In genomic region chr3:59772416-59773408, GRCh38 we compare ENCODE assay signal across 10 cellular contexts.
DNase-seq lines count a peak whose midpoint lies in the region; ATAC-seq and TF ChIP-seq lines count a peak whose summit lies in the region.
"Had no signal": no experiment of that assay in that cellular context is flagged by ENCODE, and none has a peak within 500 bp of the region (broad histone marks: within the 10 kb centered on the region; RNA-seq: fewer than 3 reads in every experiment).

No MANE protein-coding gene starts in this region.

- no peak overlapping the region for H3K27ac Mint-ChIP-seq in progenitor cell of endocrine pancreas
- H3K27ac Mint-ChIP-seq: activated B cell treated with CpG ODN at 0.5 μM for 24 hours had no signal

- H3K4me2 ChIP-seq in hepatocyte: no peak overlapping the region

- H3K4me3 ChIP-seq in hepatocyte: no peak overlapping the region

- H3K36me3 Mint-ChIP-seq in progenitor cell of endocrine pancreas (ENCODE audit: insufficient read depth): no peaks in the 10 kb centered on the region

- H3K9me2 ChIP-seq in hepatocyte (replicated peaks; ENCODE audit: insufficient read depth): no peaks in the 10 kb centered on the region

- no peaks in the 10 kb centered on the region for H3K79me2 ChIP-seq in hepatocyte

- WGBS in hepatocyte (ENCODE audit: low lambda C conversion rate, missing lambda C conversion rate): 80% methylated on average over 12 of the region's 12 CpGs

- no peaks in the 10 kb centered on the region for H3K9me3 ChIP-seq in hepatocyte (ENCODE audit: low read depth)

- no peak overlapping the region for H2AFZ ChIP-seq in hepatocyte

- peaks cover 5% of the 10 kb centered on the region for H3K4me1 Mint-ChIP-seq in progenitor cell of endocrine pancreas (ENCODE audit: low read depth)

- H3K27me3 ChIP-seq in hepatocyte: no peaks in the 10 kb centered on the region

- H3K27me3 Mint-ChIP-seq in progenitor cell of endocrine pancreas: no peaks in the 10 kb centered on the region
- H3K27me3 Mint-ChIP-seq: activated B cell treated with CpG ODN at 0.5 μM for 24 hours had no signal

- no peak overlapping the region for H3K4me3 Mint-ChIP-seq in progenitor cell of endocrine pancreas (ENCODE audit: low read depth)
- H3K4me3 Mint-ChIP-seq: activated B cell treated with CpG ODN at 0.5 μM for 24 hours had no signal

- H3K4me1 ChIP-seq in hepatocyte (ENCODE audit: insufficient read depth): peaks cover 11% of the 10 kb centered on the region

- no peaks in the 10 kb centered on the region for H3K36me3 ChIP-seq in hepatocyte (replicated peaks; ENCODE audit: insufficient read depth, low read depth)

- DNase-seq in AML-193 (lab: John Stamatoyannopoulos, UW) (peak; percentile 55 to 71), KG1 (lab: John Stamatoyannopoulos, UW) (peak; percentile 30), hepatocyte (ENCODE audit: low spot score) (no peak), NCI-H748 (lab: John Stamatoyannopoulos, UW; ENCODE audit: unreplicated experiment) (no peak), progenitor cell of endocrine pancreas (ENCODE audit: low spot score, unreplicated experiment) (no peak), SK-N-DZ (ENCODE audit: low spot score) (no peak)
- peak; percentile 33 for DNase-seq in activated CD8-positive, alpha-beta memory T cell treated with anti-CD3 and anti-CD28 coated beads, Interleukin-2, amount 50 U/mL, for 4 hours
- DNase-seq: activated B cell treated with CpG ODN at 0.5 μM for 24 hours, NCI-H526 had no signal

- no peaks in the 10 kb centered on the region for H4K20me1 ChIP-seq in hepatocyte (ENCODE audit: insufficient read depth, poor library complexity, severe bottlenecking)

- TF ChIP-seq CTCF in hepatocyte (IDR thresholded peaks at IDR 0.05; ENCODE audit: poor library complexity): no peak
- no peak for TF ChIP-seq CTCF in progenitor cell of endocrine pancreas (IDR thresholded peaks at IDR 0.05; ENCODE audit: unreplicated experiment)

- H3K27ac ChIP-seq in hepatocyte: peak overlapping the region; percentile 72

- no peak for ATAC-seq in HG03457 (IDR thresholded peaks at IDR 0.05; ENCODE audit: unreplicated experiment)

- no peaks in the 10 kb centered on the region for H3K9me3 Mint-ChIP-seq in progenitor cell of endocrine pancreas (ENCODE audit: low read depth)
- H3K9me3 Mint-ChIP-seq: activated B cell treated with CpG ODN at 0.5 μM for 24 hours had no signal

Comparison
In these comparisons a context has a peak if more than half of its experiments do, and no peak if none do; other contexts are left out.
1. DNase-seq: peak in AML-193 (2 of 2), KG1 (single experiment) and activated CD8-positive, alpha-beta memory T cell treated with anti-CD3 and anti-CD28 coated beads, Interleukin-2, amount 50 U/mL, for 4 hours (single experiment); none in hepatocyte (single experiment), NCI-H748 (single experiment), progenitor cell of endocrine pancreas (single experiment) and SK-N-DZ (single experiment).